Comparison of ENCODE assay signal across 27 cellular contexts in the genomic region with DNA sequence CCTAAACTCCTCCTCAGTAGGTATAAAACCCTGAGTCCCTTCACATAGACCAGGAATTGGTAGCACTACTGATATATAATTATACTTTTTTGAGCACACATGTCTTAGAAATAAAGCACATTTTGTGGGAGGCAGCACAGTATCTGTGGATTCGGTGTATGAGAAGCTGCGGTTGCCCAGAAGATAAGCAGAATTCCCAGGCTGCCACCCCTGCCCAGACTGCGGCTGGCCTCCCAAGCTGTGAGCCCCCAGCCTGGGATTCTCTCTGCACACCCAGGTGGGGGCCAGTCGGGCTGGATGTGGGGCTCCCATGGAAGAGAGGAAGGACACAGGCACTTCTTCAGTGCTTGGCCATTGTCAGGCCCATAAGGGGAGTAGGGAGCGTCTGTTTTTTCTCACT. TPM values are rescaled to one million over a fixed set of nuclear protein-coding genes. Genes with fewer than 3 reads are reported as not detected.
"Had no signal": no experiment of that assay in that cellular context is flagged by ENCODE, and none has a peak within 500 bp of the region (broad histone marks: within the 10 kb centered on the region; RNA-seq: fewer than 3 reads in every experiment).

No MANE protein-coding gene starts in this region.

- H3K9me3 ChIP-seq: left ventricle myocardium inferior, neutrophil, ovary, right atrium auricular region, sigmoid colon, thyroid gland, transverse colon, upper lobe of left lung, vagina had no signal

- H3K27me3 Mint-ChIP-seq: memory B cell; naive B cell; progenitor cell of endocrine pancreas; stimulated activated memory B cell treated with anti-CD40 and anti-IgM and Interleukin-4, amounts not matched to agents 10 μg/mL and 1 μg/mL and 100 μg/mL, for 72 hours; stimulated activated naive CD8-positive, alpha-beta T cell treated with anti-CD3 and anti-CD28 coated beads, Interleukin-15, amount 100 ng/mL, for 72 hours had no signal

- H3K4me3 ChIP-seq: hepatocyte, left ventricle myocardium inferior, neural progenitor cell, ovary, right atrium auricular region, sigmoid colon, spleen, thyroid gland, transverse colon, upper lobe of left lung, vagina had no signal

- H3K27ac ChIP-seq: hepatocyte, left ventricle myocardium inferior, neural progenitor cell, neutrophil, ovary, right atrium auricular region, sigmoid colon, spleen, thyroid gland, transverse colon, upper lobe of left lung had no signal

- H3K9ac ChIP-seq: neural progenitor cell had no signal

- H3K27me3 ChIP-seq: hepatocyte, neural progenitor cell, ovary, right atrium auricular region, sigmoid colon, spleen, thyroid gland, transverse colon, upper lobe of left lung, vagina had no signal

- H3K4me1 ChIP-seq: transverse colon, upper lobe of left lung had no signal

- H3K36me3 Mint-ChIP-seq: mesothelial cell of epicardium, natural killer cell, neural progenitor cell had no signal

- H3K4me1 Mint-ChIP-seq: memory B cell; mesothelial cell of epicardium; natural killer cell; stimulated activated memory B cell treated with anti-CD40 and anti-IgM and Interleukin-4, amounts not matched to agents 10 μg/mL and 1 μg/mL and 100 μg/mL, for 72 hours; stimulated activated naive CD8-positive, alpha-beta T cell treated with anti-CD3 and anti-CD28 coated beads, Interleukin-15, amount 100 ng/mL, for 72 hours had no signal

- ATAC-seq: natural killer cell; stimulated activated memory B cell treated with anti-CD40 and anti-IgM and Interleukin-4, amounts not matched to agents 10 μg/mL and 1 μg/mL and 100 μg/mL, for 72 hours; stimulated activated naive CD8-positive, alpha-beta T cell treated with anti-CD3 and anti-CD28 coated beads, Interleukin-15, amount 100 ng/mL, for 72 hours had no signal

- H3K4me2 ChIP-seq: hepatocyte, neural progenitor cell had no signal

- H3K4me3 Mint-ChIP-seq: memory B cell; mesothelial cell of epicardium; naive B cell; natural killer cell; nephron progenitor cell; neural progenitor cell; stimulated activated memory B cell treated with anti-CD40 and anti-IgM and Interleukin-4, amounts not matched to agents 10 μg/mL and 1 μg/mL and 100 μg/mL, for 72 hours; stimulated activated naive CD8-positive, alpha-beta T cell treated with anti-CD3 and anti-CD28 coated beads, Interleukin-15, amount 100 ng/mL, for 72 hours had no signal

- H3K36me3 ChIP-seq: left ventricle myocardium inferior, neural progenitor cell, neutrophil, ovary, right atrium auricular region, sigmoid colon, spleen, thyroid gland, transverse colon, upper lobe of left lung, vagina had no signal

- H3K9me3 Mint-ChIP-seq: nephron progenitor cell; stimulated activated naive CD8-positive, alpha-beta T cell treated with anti-CD3 and anti-CD28 coated beads, Interleukin-15, amount 100 ng/mL, for 72 hours had no signal

- H3K27ac Mint-ChIP-seq: memory B cell; mesothelial cell of epicardium; naive B cell; natural killer cell; nephron progenitor cell; neural progenitor cell; progenitor cell of endocrine pancreas; stimulated activated memory B cell treated with anti-CD40 and anti-IgM and Interleukin-4, amounts not matched to agents 10 μg/mL and 1 μg/mL and 100 μg/mL, for 72 hours; stimulated activated naive CD8-positive, alpha-beta T cell treated with anti-CD3 and anti-CD28 coated beads, Interleukin-15, amount 100 ng/mL, for 72 hours had no signal

- DNase-seq: islet precursor cell; left ventricle myocardium inferior; naive B cell; natural killer cell; nephron progenitor cell; occipital lobe; small intestine; spleen; stimulated activated CD4-positive, alpha-beta T cell treated with anti-CD3 and anti-CD28 coated beads, Interleukin-2, amount 100 ng/mL, for 48 hours; stimulated activated CD4-positive, alpha-beta T cell treated with anti-CD3 and anti-CD28 coated beads, Interleukin-4, amount 100 ng/mL, for 4 hours; stimulated activated naive CD4-positive, alpha-beta T cell treated with Interleukin-2 at 50 U/mL for 16 hours; stimulated activated naive CD8-positive, alpha-beta T cell treated with anti-CD3 and anti-CD28 coated beads, Interleukin-15, amount 100 ng/mL, for 72 hours; substantia nigra; thyroid gland; transverse colon; upper lobe of left lung had no signal

- H2AFZ ChIP-seq: hepatocyte, neural progenitor cell had no signal

RNA-seq across cellular contexts. Expression of a gene that starts 25.6 kb away (rescaled TPM):
- total RNA-seq: natural killer cell had no signal
